In genomic region chr15:55237219-55238130, GRCh38 we compare ENCODE assay signal across 1 cellular context.
TF ChIP-seq lines count a peak whose summit lies in the region.

No MANE protein-coding gene starts in this region.

TF ChIP-seq in K562, 482 proteins besides CTCF, POLR2A, EP300 and RAD21 (continues in another document):
- TF ChIP-seq SRF (CRISPR knock-in tag; IDR thresholded peaks at IDR 0.05) = no peak
- TF ChIP-seq MYC (IDR thresholded peaks at IDR 0.05; ENCODE audit: low read depth, low read length) = peak; percentile 51; the same call in 1 of the 2 replicates
- TF ChIP-seq MYC (CRISPR knock-in tag; IDR thresholded peaks at IDR 0.05; ENCODE audit: borderline replicate concordance, low read depth) = no peak
- TF ChIP-seq HLTF (IDR thresholded peaks at IDR 0.05) = no peak
- TF ChIP-seq ZBTB17 (CRISPR knock-in tag; IDR thresholded peaks at IDR 0.05) = no peak
- no peak for TF ChIP-seq ZNF717 (CRISPR knock-in tag; IDR thresholded peaks at IDR 0.05)
- TF ChIP-seq NR4A1 (CRISPR knock-in tag; IDR thresholded peaks at IDR 0.05) = no peak
- no peak for TF ChIP-seq NR4A1 (tag; IDR thresholded peaks at IDR 0.05)
- TF ChIP-seq MLX (CRISPR knock-in tag; conservative IDR thresholded peaks at IDR 0.05) = no peak
- no peak for TF ChIP-seq ZNF133 (CRISPR knock-in tag; IDR thresholded peaks at IDR 0.05)
- 0 out of 2 replicates have a peak, but pooled peaks have one; percentile 19 for TF ChIP-seq SPI1 (IDR thresholded peaks at IDR 0.05; ENCODE audit: borderline replicate concordance, low read depth, low read length)
- no peak for TF ChIP-seq KDM2B (CRISPR knock-in tag; IDR thresholded peaks at IDR 0.05)
- no peak for TF ChIP-seq ZNF507 (tag; conservative IDR thresholded peaks at IDR 0.05)
- TF ChIP-seq ZBTB11 (CRISPR knock-in tag; IDR thresholded peaks at IDR 0.05) = no peak; a peak in 1 of 6 replicates
- TF ChIP-seq NRF1 (conservative IDR thresholded peaks at IDR 0.05 in 1 of 2, IDR thresholded peaks at IDR 0.05 in 1 of 2) = no peak
- no peak for TF ChIP-seq MXI1 (IDR thresholded peaks at IDR 0.05; ENCODE audit: low read depth, low read length)
- TF ChIP-seq ELF1 (tag; IDR thresholded peaks at IDR 0.05) = no peak
- no peak for TF ChIP-seq AFF4 (CRISPR knock-in tag; IDR thresholded peaks at IDR 0.05)
- TF ChIP-seq XRCC3 (IDR thresholded peaks at IDR 0.05) = no peak
- TF ChIP-seq CTCFL (IDR thresholded peaks at IDR 0.05; ENCODE audit: borderline replicate concordance, insufficient read depth, low read depth, low read length, poor library complexity, severe bottlenecking) = no peak
- TF ChIP-seq ZBTB49 (CRISPR knock-in tag; IDR thresholded peaks at IDR 0.05; ENCODE audit: borderline replicate concordance) = no peak
- peak; percentile 72; the same call in 1 of the 2 replicates for TF ChIP-seq ZNF766 (CRISPR knock-in tag; conservative IDR thresholded peaks at IDR 0.05)
- TF ChIP-seq ZNF232 (CRISPR knock-in tag; IDR thresholded peaks at IDR 0.05) = no peak
- no peak for TF ChIP-seq MTF1 (CRISPR knock-in tag; IDR thresholded peaks at IDR 0.05; ENCODE audit: borderline replicate concordance)
- TF ChIP-seq KLF16 (IDR thresholded peaks at IDR 0.05) = peak; percentile 81
- TF ChIP-seq E2F4 (CRISPR knock-in tag; IDR thresholded peaks at IDR 0.05; ENCODE audit: low read depth) = no peak
- peak; percentile 55; the same call in 1 of the 2 replicates for TF ChIP-seq CTBP1 (IDR thresholded peaks at IDR 0.05; ENCODE audit: borderline replicate concordance)
- peak; percentile 58 for TF ChIP-seq MAFG (tag; conservative IDR thresholded peaks at IDR 0.05)
- no peak for TF ChIP-seq NONO (IDR thresholded peaks at IDR 0.05; ENCODE audit: low read depth in 2 of 2, low read length in 1 of 2)
- peak; percentile 79; the same call in 1 of the 2 replicates for TF ChIP-seq NCOA1 (IDR thresholded peaks at IDR 0.05; ENCODE audit: low read depth)
- no peak for TF ChIP-seq PCBP2 (IDR thresholded peaks at IDR 0.05; ENCODE audit: low read depth, low read length, poor library complexity, severe bottlenecking)
- no peak for TF ChIP-seq E4F1 (CRISPR knock-in tag; IDR thresholded peaks at IDR 0.05; ENCODE audit: borderline replicate concordance)
- TF ChIP-seq FOXO4 (CRISPR knock-in tag; IDR thresholded peaks at IDR 0.05) = no peak
- no peak for TF ChIP-seq ZNF146 (CRISPR knock-in tag; IDR thresholded peaks at IDR 0.05; ENCODE audit: unreplicated experiment)
- no peak for TF ChIP-seq ZNF282 (CRISPR knock-in tag; IDR thresholded peaks at IDR 0.05)
- no peak for TF ChIP-seq MAZ (CRISPR knock-in tag; conservative IDR thresholded peaks at IDR 0.05 in 1 of 2, IDR thresholded peaks at IDR 0.05 in 1 of 2)
- TF ChIP-seq ZNF79 (CRISPR knock-in tag; IDR thresholded peaks at IDR 0.05; ENCODE audit: low read depth) = no peak
- TF ChIP-seq USF1 (CRISPR knock-in tag; IDR thresholded peaks at IDR 0.05) = no peak
- TF ChIP-seq ZNF197 (CRISPR knock-in tag; IDR thresholded peaks at IDR 0.05; ENCODE audit: low read depth) = peak; percentile 75; the same call in 1 of the 2 replicates
- no peak for TF ChIP-seq NFYB (IDR thresholded peaks at IDR 0.05; ENCODE audit: extremely low read depth, insufficient read length)
